In genomic region chr7:70730451-70731110, GRCh38 we compare ENCODE assay signal across 2 cellular contexts.
TF ChIP-seq lines count a peak whose summit lies in the region.

No MANE protein-coding gene starts in this region.

TF ChIP-seq in A549, 52 proteins besides CTCF, POLR2A, EP300 and RAD21:
- TF ChIP-seq PBX3 (IDR thresholded peaks at IDR 0.05) = no peak
- no peak for TF ChIP-seq FOSB (CRISPR knock-in tag; IDR thresholded peaks at IDR 0.05)
- TF ChIP-seq RFX5 (IDR thresholded peaks at IDR 0.05) = no peak
- TF ChIP-seq CHD4 (IDR thresholded peaks at IDR 0.05; ENCODE audit: borderline replicate concordance) = no peak
- no peak for TF ChIP-seq EHMT2 (IDR thresholded peaks at IDR 0.05; ENCODE audit: low read depth)
TF ChIP-seq in A549: peak in this region for 0.

TF ChIP-seq in H1, 55 proteins besides CTCF, POLR2A, EP300 and RAD21 (continued from another document):
- TF ChIP-seq KDM4A (IDR thresholded peaks at IDR 0.05; ENCODE audit: low read depth, low read length, severe bottlenecking) (no peak), FOSL1 (IDR thresholded peaks at IDR 0.05; ENCODE audit: insufficient read depth, low read depth, low read length) (no peak)
